ENCODE assay signal across 16 cellular contexts in the genomic region with DNA sequence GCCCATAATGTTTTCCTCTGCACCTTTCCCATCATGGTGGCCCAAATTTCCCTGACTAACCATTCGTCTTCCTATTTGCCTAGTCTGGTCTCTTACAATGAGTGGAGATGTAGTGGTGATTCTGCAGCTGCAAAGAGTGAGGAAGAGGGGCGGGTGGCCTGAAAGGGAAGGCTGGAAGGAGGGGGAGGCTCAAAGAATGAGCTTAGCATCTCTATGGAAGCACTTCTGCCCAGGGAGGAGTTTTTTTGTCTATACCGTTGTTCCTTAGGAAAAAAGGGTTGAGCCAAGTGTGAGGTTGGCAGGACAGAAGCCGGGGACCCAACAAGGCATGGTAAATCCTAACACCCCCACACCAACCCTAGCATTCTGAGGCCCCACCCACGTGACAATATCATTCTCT.
"Had no signal": no experiment of that assay in that cellular context is flagged by ENCODE, and none has a peak within 500 bp of the region (broad histone marks: within the 10 kb centered on the region; RNA-seq: fewer than 3 reads in every experiment).

No MANE protein-coding gene starts in this region.

- H3K27ac ChIP-seq: ascending aorta, colonic mucosa, prostate gland, right atrium auricular region, suprapubic skin, transverse colon, uterus had no signal

- H3K36me3 Mint-ChIP-seq: activated naive CD4-positive, alpha-beta T cell treated with anti-CD3 and anti-CD28 coated beads, Interleukin-2, amount 10 ng/mL, durations not matched to agents 7 days and 5 days; memory B cell had no signal

- H3K9me3 Mint-ChIP-seq: activated naive CD4-positive, alpha-beta T cell treated with anti-CD3 and anti-CD28 coated beads, Interleukin-2, amount 10 ng/mL, durations not matched to agents 7 days and 5 days had no signal

- H3K4me3 ChIP-seq: ascending aorta, colonic mucosa, prostate gland, right atrium auricular region, suprapubic skin, transverse colon, uterus had no signal

- H3K27ac Mint-ChIP-seq: activated naive CD4-positive, alpha-beta T cell treated with anti-CD3 and anti-CD28 coated beads, Interleukin-2, amount 10 ng/mL, durations not matched to agents 7 days and 5 days; memory B cell; stimulated activated naive CD8-positive, alpha-beta T cell treated with anti-CD3 and anti-CD28 coated beads, Interleukin-15, amount 100 ng/mL, for 72 hours had no signal

- H3K4me3 Mint-ChIP-seq: activated naive CD4-positive, alpha-beta T cell treated with anti-CD3 and anti-CD28 coated beads, Interleukin-2, amount 10 ng/mL, durations not matched to agents 7 days and 5 days; activated T-cell treated with anti-CD3 and anti-CD28 coated beads, Interleukin-2, amount 50 U/mL, for 4 hours; central memory CD8-positive, alpha-beta T cell; memory B cell; stimulated activated naive CD8-positive, alpha-beta T cell treated with anti-CD3 and anti-CD28 coated beads, Interleukin-15, amount 100 ng/mL, for 72 hours had no signal

- H3K27me3 Mint-ChIP-seq: activated naive CD4-positive, alpha-beta T cell treated with anti-CD3 and anti-CD28 coated beads, Interleukin-2, amount 10 ng/mL, durations not matched to agents 7 days and 5 days; central memory CD8-positive, alpha-beta T cell; memory B cell; stimulated activated naive CD8-positive, alpha-beta T cell treated with anti-CD3 and anti-CD28 coated beads, Interleukin-15, amount 100 ng/mL, for 72 hours had no signal

- H3K4me1 Mint-ChIP-seq: activated naive CD4-positive, alpha-beta T cell treated with anti-CD3 and anti-CD28 coated beads, Interleukin-2, amount 10 ng/mL, durations not matched to agents 7 days and 5 days; central memory CD8-positive, alpha-beta T cell; memory B cell; stimulated activated naive CD8-positive, alpha-beta T cell treated with anti-CD3 and anti-CD28 coated beads, Interleukin-15, amount 100 ng/mL, for 72 hours had no signal

- H3K27me3 ChIP-seq: ascending aorta, colonic mucosa, right atrium auricular region, suprapubic skin, transverse colon, uterus had no signal

- DNase-seq: activated CD4-positive, alpha-beta T cell treated with anti-CD3 and anti-CD28 coated beads, Interleukin-2, amount 50 U/mL, for 1 hour; activated CD8-positive, alpha-beta memory T cell treated with anti-CD3 and anti-CD28 coated beads, Interleukin-2, amount 50 U/mL, for 4 hours; activated effector memory CD4-positive, alpha-beta T cell treated with Interleukin-2 at 50 U/mL for 16 hours; activated naive CD4-positive, alpha-beta T cell treated with anti-CD3 and anti-CD28 coated beads, Interleukin-2, amount 10 ng/mL, durations not matched to agents 7 days and 5 days; activated T-cell treated with anti-CD3 and anti-CD28 coated beads, Interleukin-2, amount 50 U/mL, for 4 hours; colonic mucosa; head of caudate nucleus; stimulated activated naive CD8-positive, alpha-beta T cell treated with anti-CD3 and anti-CD28 coated beads, Interleukin-15, amount 100 ng/mL, for 72 hours; transverse colon; uterus had no signal

- H3K36me3 ChIP-seq: ascending aorta, colonic mucosa, prostate gland, right atrium auricular region, suprapubic skin, transverse colon, uterus had no signal

- H3K4me1 ChIP-seq: ascending aorta, colonic mucosa, prostate gland, right atrium auricular region, suprapubic skin, transverse colon, uterus had no signal

- H3K9me3 ChIP-seq: ascending aorta, colonic mucosa, prostate gland, right atrium auricular region, suprapubic skin, transverse colon, uterus had no signal
